ENCODE assay signal across 18 cellular contexts in the genomic region with DNA sequence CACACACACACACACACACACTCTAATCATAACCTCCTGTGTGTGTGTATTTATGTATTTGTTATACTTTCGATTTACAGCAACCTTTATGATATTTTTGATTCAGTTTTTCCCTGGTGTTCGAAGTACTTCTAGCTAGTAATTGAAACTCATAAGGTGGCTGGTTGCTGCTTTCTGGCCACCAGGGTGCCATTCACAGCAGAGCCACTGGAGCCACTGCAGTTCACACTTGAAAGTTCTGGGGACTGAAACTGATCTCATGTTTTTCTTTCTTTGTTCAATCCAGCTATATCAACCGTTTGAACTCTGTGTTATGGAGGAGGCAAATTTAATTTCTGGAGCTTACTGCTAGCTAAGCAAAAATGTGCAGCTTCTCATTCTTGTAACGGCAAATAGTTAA.
DNase-seq lines count a peak whose midpoint lies in the region; ATAC-seq and TF ChIP-seq lines count a peak whose summit lies in the region.
"Had no signal": no experiment of that assay in that cellular context is flagged by ENCODE, and none has a peak within 500 bp of the region (broad histone marks: within the 10 kb centered on the region; RNA-seq: fewer than 3 reads in every experiment).

No MANE protein-coding gene starts in this region.

- H3K79me2 ChIP-seq in mesendoderm (ENCODE audit: control insufficient read depth, insufficient read depth, low read length), result no peaks in the 10 kb centered on the region
- H3K79me2 ChIP-seq in OCI-LY7 (ENCODE audit: insufficient read depth, low read depth, low read length), result no peaks in the 10 kb centered on the region

- no peak overlapping the region for H3K9ac ChIP-seq in mesendoderm (ENCODE audit: low read length)
- H3K9ac ChIP-seq: BLaER1 treated with 17β-estradiol and CSF1 and Interleukin-3, amounts not matched to agents 10 nM and 100 nM had no signal

- no peak overlapping the region for H2BK5ac ChIP-seq in mesendoderm (ENCODE audit: low read length)

- peak in 1 of 2 experiments; percentile 5 for DNase-seq in Caco-2
- DNase-seq in HuH-7 (ENCODE audit: low spot score), result peak; percentile 8
- DNase-seq in ascending aorta (ENCODE audit: low spot score in 2 of 2), result no peak
- DNase-seq in mesendoderm, result peak; percentile 34
- no peak for DNase-seq in DMS153 treated with DMSO at 0.1 percent for 48 hours (lab: John Stamatoyannopoulos, UW; ENCODE audit: unreplicated experiment)
- DNase-seq in OCI-LY7 (ENCODE audit: low spot score), result no peak
- DNase-seq: activated CD4-positive, alpha-beta T cell treated with anti-CD3 and anti-CD28 coated beads for 1 hour; DND-41; gastrocnemius medialis; NCI-H1417 treated with DMSO at 0.1 percent for 48 hours; Peyer's patch; small intestine; stimulated activated naive CD4-positive, alpha-beta T cell; SW 1271 had no signal

- no peak overlapping the region for H3K27ac Mint-ChIP-seq in Caco-2 (ENCODE audit: unreplicated experiment)
- H3K27ac Mint-ChIP-seq: activated naive CD4-positive, alpha-beta T cell treated with anti-CD3 and anti-CD28 coated beads, Interleukin-2, amount 50 U/mL, for 24 hours had no signal

- H3K4me2 ChIP-seq in mesendoderm (ENCODE audit: low read length), result no peak overlapping the region
- H3K4me2 ChIP-seq in OCI-LY7 (ENCODE audit: low read length), result no peak overlapping the region
- H3K4me2 ChIP-seq: BLaER1 treated with 17β-estradiol and CSF1 and Interleukin-3, amounts not matched to agents 10 nM and 100 nM had no signal

- no peak overlapping the region for H3K18ac ChIP-seq in mesendoderm (ENCODE audit: low read length)

- no peak overlapping the region for H2AK5ac ChIP-seq in mesendoderm (ENCODE audit: low read length)

- CTCF ChIA-PET in Caco-2 (lab: Charles Lee) (interaction anchor here (0.8 to 1.2 kb wide), 2 partner anchors 61 to 122 kb away, joined by 3 read pairs; no protein-coding TSS in a partner anchor), OCI-LY7 (lab: Charles Lee; ENCODE audit: unreplicated experiment) (no interaction called here)

- no CpG with 5 or more reads among the region's 4 CpGs for WGBS in mesendoderm (ENCODE audit: extremely low coverage, insufficient coverage, low lambda C conversion rate)

- no peak overlapping the region for H3K4ac ChIP-seq in mesendoderm (ENCODE audit: low read depth, low read length)

- H3K79me1 ChIP-seq in mesendoderm (ENCODE audit: low read length), result no peaks in the 10 kb centered on the region

- H3K36me3 ChIP-seq in Caco-2 (ENCODE audit: control insufficient read depth, insufficient read depth, low read length) (no peaks in the 10 kb centered on the region), ascending aorta (no peaks in the 10 kb centered on the region), mesendoderm (ENCODE audit: control insufficient read depth, insufficient read depth, low read length) (no peaks in the 10 kb centered on the region), OCI-LY7 (ENCODE audit: insufficient read depth, low read length) (no peaks in the 10 kb centered on the region)
- H3K36me3 ChIP-seq: BLaER1 treated with 17β-estradiol and CSF1 and Interleukin-3, amounts not matched to agents 10 nM and 100 nM; gastrocnemius medialis; Peyer's patch had no signal

- H3K36me3 Mint-ChIP-seq in Caco-2 (ENCODE audit: insufficient read depth, unreplicated experiment), result no peaks in the 10 kb centered on the region
- H3K36me3 Mint-ChIP-seq: activated naive CD4-positive, alpha-beta T cell treated with anti-CD3 and anti-CD28 coated beads, Interleukin-2, amount 50 U/mL, for 24 hours had no signal

- no peaks in the 10 kb centered on the region for H4K20me1 ChIP-seq in OCI-LY7 (ENCODE audit: insufficient read depth, low read length)
- H4K20me1 ChIP-seq: BLaER1 treated with 17β-estradiol and CSF1 and Interleukin-3, amounts not matched to agents 10 nM and 100 nM had no signal

- peak; percentile 21 to 41 for TF ChIP-seq CTCF in Caco-2 (IDR thresholded peaks at IDR 0.05; ENCODE audit: insufficient read depth in 1 of 2, low read depth in 1 of 2, low read length in 1 of 2, severe bottlenecking in 1 of 2, unreplicated experiment in 1 of 2)
- TF ChIP-seq CTCF in ascending aorta (IDR thresholded peaks at IDR 0.05), result peak in 2 of 3 experiments; percentile 27 to 43
- TF ChIP-seq CTCF in OCI-LY7 (conservative IDR thresholded peaks at IDR 0.05; ENCODE audit: low read length), result no peak

- H3K27ac ChIP-seq in ascending aorta (no peak overlapping the region), mesendoderm (ENCODE audit: low read depth, low read length) (no peak overlapping the region), OCI-LY7 (ENCODE audit: low read depth, low read length, poor library complexity, severe bottlenecking) (no peak overlapping the region)
- H3K27ac ChIP-seq: BLaER1 treated with 17β-estradiol and CSF1 and Interleukin-3, amounts not matched to agents 10 nM and 100 nM; gastrocnemius medialis; Peyer's patch had no signal

- BruUV-seq in Caco-2 (replicated peaks; lab: Mats Ljungman, UMichigan), result no TSS peak
- no TSS peak for BruUV-seq in OCI-LY7 (replicated peaks; lab: Mats Ljungman, UMichigan)

- no peaks in the 10 kb centered on the region for H3K27me3 Mint-ChIP-seq in Caco-2 (ENCODE audit: insufficient read depth, unreplicated experiment)
- H3K27me3 Mint-ChIP-seq: activated naive CD4-positive, alpha-beta T cell treated with anti-CD3 and anti-CD28 coated beads, Interleukin-2, amount 50 U/mL, for 24 hours had no signal

- no peak overlapping the region for H3K4me3 ChIP-seq in Caco-2 (ENCODE audit: low read depth, low read length)
- peak overlapping the region in 1 of 2 donors; percentile 38 for H3K4me3 ChIP-seq in ascending aorta
- H3K4me3 ChIP-seq in mesendoderm (ENCODE audit: low read length), result no peak overlapping the region
- H3K4me3 ChIP-seq in OCI-LY7 (ENCODE audit: low read depth, low read length, poor library complexity, severe bottlenecking), result no peak overlapping the region
- H3K4me3 ChIP-seq: BLaER1 treated with 17β-estradiol and CSF1 and Interleukin-3, amounts not matched to agents 10 nM and 100 nM; gastrocnemius medialis; Peyer's patch had no signal

- no peak overlapping the region for H4K5ac ChIP-seq in mesendoderm (ENCODE audit: low read length)

- H3K9me2 ChIP-seq in OCI-LY7 (ENCODE audit: insufficient read depth, low read length), result no peaks in the 10 kb centered on the region

- no peak overlapping the region for H2BK15ac ChIP-seq in mesendoderm (replicated peaks; ENCODE audit: low read depth)

- H3K9me3 ChIP-seq in Caco-2 (no peaks in the 10 kb centered on the region), ascending aorta (no peaks in the 10 kb centered on the region), OCI-LY7 (ENCODE audit: low read length) (no peaks in the 10 kb centered on the region)
- H3K9me3 ChIP-seq: BLaER1 treated with 17β-estradiol and CSF1 and Interleukin-3, amounts not matched to agents 10 nM and 100 nM; gastrocnemius medialis; Peyer's patch had no signal

- H3K27me3 ChIP-seq in Caco-2 (replicated peaks; ENCODE audit: control insufficient read depth, insufficient read depth, low read length) (no peaks in the 10 kb centered on the region), ascending aorta (no peaks in the 10 kb centered on the region), mesendoderm (ENCODE audit: insufficient read depth, low read length, poor library complexity) (no peaks in the 10 kb centered on the region)
- H3K27me3 ChIP-seq: BLaER1 treated with 17β-estradiol and CSF1 and Interleukin-3, amounts not matched to agents 10 nM and 100 nM; gastrocnemius medialis; Peyer's patch had no signal

- intact Hi-C loops in Caco-2 (cut with micrococcal nuclease; ENCODE audit: unreplicated experiment) (no loop called here), ascending aorta (cut with DNase I) (no loop called here), OCI-LY7 (cut with micrococcal nuclease; ENCODE audit: unreplicated experiment) (no loop called here)

- no peaks in the 10 kb centered on the region for H3K9me3 Mint-ChIP-seq in Caco-2 (ENCODE audit: unreplicated experiment)

- no peak overlapping the region for H3K56ac ChIP-seq in mesendoderm (ENCODE audit: low read length)

- POLR2A ChIA-PET in Caco-2 (lab: Charles Lee), result no interaction called here
- POLR2A ChIA-PET in OCI-LY7 (lab: Charles Lee), result no interaction called here

- H3K23ac ChIP-seq in mesendoderm (ENCODE audit: low read length), result no peak overlapping the region

- no peak overlapping the region for H4K8ac ChIP-seq in mesendoderm (ENCODE audit: low read depth, low read length)

- no peak overlapping the region for H2BK120ac ChIP-seq in mesendoderm (ENCODE audit: low read depth, low read length)

- no peak overlapping the region for H3K4me3 Mint-ChIP-seq in Caco-2 (ENCODE audit: unreplicated experiment)
- H3K4me3 Mint-ChIP-seq: activated naive CD4-positive, alpha-beta T cell treated with anti-CD3 and anti-CD28 coated beads, Interleukin-2, amount 50 U/mL, for 24 hours had no signal

- H3K4me1 Mint-ChIP-seq in Caco-2 (ENCODE audit: low read depth, unreplicated experiment), result no peaks in the 10 kb centered on the region
- H3K4me1 Mint-ChIP-seq: activated naive CD4-positive, alpha-beta T cell treated with anti-CD3 and anti-CD28 coated beads, Interleukin-2, amount 50 U/mL, for 24 hours had no signal

- H3K4me1 ChIP-seq in Caco-2 (no peaks in the 10 kb centered on the region), ascending aorta (no peaks in the 10 kb centered on the region), mesendoderm (ENCODE audit: control insufficient read depth, low read depth, low read length) (no peaks in the 10 kb centered on the region), OCI-LY7 (ENCODE audit: insufficient read depth, low read length, poor library complexity, severe bottlenecking) (no peaks in the 10 kb centered on the region)
- H3K4me1 ChIP-seq: BLaER1 treated with 17β-estradiol and CSF1 and Interleukin-3, amounts not matched to agents 10 nM and 100 nM; gastrocnemius medialis; Peyer's patch had no signal

- no peak overlapping the region for H2AFZ ChIP-seq in OCI-LY7 (ENCODE audit: low read length)

- no peak for ATAC-seq in GM18861 (IDR thresholded peaks at IDR 0.05; ENCODE audit: unreplicated experiment)
- ATAC-seq in HG02981 (IDR thresholded peaks at IDR 0.05; ENCODE audit: unreplicated experiment), result no peak
- ATAC-seq: gastrocnemius medialis had no signal

Comparison
In these comparisons a context has a peak if more than half of its experiments do, and no peak if none do; other contexts are left out.
1. DNase-seq: peak in HuH-7 (single experiment) and mesendoderm (single experiment); none in ascending aorta (0 of 2), DMS153 treated with DMSO at 0.1 percent for 48 hours (single experiment) and OCI-LY7 (single experiment).